1 cellular context compared by ENCODE assay signal in genomic region chr7:37901890-37902524, GRCh38.
TF ChIP-seq lines count a peak whose summit lies in the region.

No MANE protein-coding gene starts in this region.

TF ChIP-seq in H1, 55 proteins besides CTCF, POLR2A, EP300 and RAD21:
- peak; percentile 44; the same call in 1 of the 2 replicates for TF ChIP-seq BACH1 (IDR thresholded peaks at IDR 0.05; ENCODE audit: low read length)
- no peak for TF ChIP-seq CREB1 (IDR thresholded peaks at IDR 0.05)
- TF ChIP-seq CTBP2 (IDR thresholded peaks at IDR 0.05; ENCODE audit: borderline replicate concordance, insufficient read depth, insufficient read length, low read length) = no peak
- TF ChIP-seq MAFK (IDR thresholded peaks at IDR 0.05; ENCODE audit: low read depth, low read length) = peak; percentile 69
- TF ChIP-seq NRF1 (IDR thresholded peaks at IDR 0.05; ENCODE audit: low read depth, low read length) = no peak
- no peak for TF ChIP-seq KDM1A (IDR thresholded peaks at IDR 0.05; ENCODE audit: borderline replicate concordance, low read length)
